Comparison of ENCODE assay signal across 8 cellular contexts in genomic region chr18:44680271-44681038, GRCh38. TPM values are rescaled to one million over a fixed set of nuclear protein-coding genes. Genes with fewer than 3 reads are reported as not detected.
DNase-seq lines count a peak whose midpoint lies in the region; ATAC-seq and TF ChIP-seq lines count a peak whose summit lies in the region.

SETBP1 (plus strand) TSS chr18:44680888; CDS start chr18:44701347, 20,459 bp downstream.

- POLR2A ChIA-PET in CD4-positive, alpha-beta memory T cell (lab: Charles Lee; ENCODE audit: partially characterized antibody), result no interaction called here
- POLR2A ChIA-PET in naive thymus-derived CD4-positive, alpha-beta T cell (lab: Charles Lee), result no interaction called here

- DNase-seq in CD4-positive, alpha-beta memory T cell, result peak in 1 of 5 donors; percentile 3
- DNase-seq in NCI-H2227 treated with DMSO at 0.1 percent for 48 hours (lab: John Stamatoyannopoulos, UW), result peak; percentile 62
- peak; percentile 70 to 73 for DNase-seq in activated T-cell treated with anti-CD3 and anti-CD28 coated beads, Interleukin-2, amount 50 U/mL, for 48 hours
- DNase-seq in fibroblast of the aortic adventitia (ENCODE audit: low read depth), result peak; percentile 70
- DNase-seq in naive thymus-derived CD4-positive, alpha-beta T cell, result peak in 3 of 9 donors; percentile 1 to 65 (median 11)
- DNase-seq in thoracic aorta (ENCODE audit: low spot score), result peak; percentile 51

- H3K4me3 Mint-ChIP-seq in CD4-positive, alpha-beta memory T cell, result peak within 1 kb of the TSS; percentile 81 to 93 (median 86)
- H3K4me3 Mint-ChIP-seq in naive thymus-derived CD4-positive, alpha-beta T cell, result peak within 1 kb of the TSS in 9 of 10 donors; percentile 62 to 85 (median 79)

- intact Hi-C loops in CD4-positive, alpha-beta memory T cell (cut with micrococcal nuclease), result loop anchor here (5.0 kb wide), 1 partner anchor 47 kb away; no protein-coding TSS in a partner anchor
- intact Hi-C loops in naive thymus-derived CD4-positive, alpha-beta T cell (cut with micrococcal nuclease), result loop anchor here in 1 of 2 donors (1.0 kb wide), 2 partner anchors 45 to 156 kb away; no protein-coding TSS in a partner anchor

- ATAC-seq in GM21576 (IDR thresholded peaks at IDR 0.05; ENCODE audit: unreplicated experiment) (peak; percentile 17), thoracic aorta (ENCODE audit: insufficient number of reproducible peaks, low FRiP score, low read depth) (peak; percentile 21), GM21447 (IDR thresholded peaks at IDR 0.05; ENCODE audit: unreplicated experiment) (no peak)
- peak; percentile 13 for ATAC-seq in naive thymus-derived CD4-positive, alpha-beta T cell

- peak within 1 kb of the TSS in 2 of 7 donors; percentile 48 to 55 for H3K27ac Mint-ChIP-seq in CD4-positive, alpha-beta memory T cell
- peak within 1 kb of the TSS in 2 of 9 donors; percentile 21 to 70 for H3K27ac Mint-ChIP-seq in naive thymus-derived CD4-positive, alpha-beta T cell

- no peak within 1 kb of the TSS for H3K4me3 ChIP-seq in CD4-positive, alpha-beta memory T cell (ENCODE audit: low read length in 2 of 2)
- peak within 1 kb of the TSS; percentile 76 for H3K4me3 ChIP-seq in fibroblast of the aortic adventitia (ENCODE audit: low read depth, low read length)
- H3K4me3 ChIP-seq in naive thymus-derived CD4-positive, alpha-beta T cell (ENCODE audit: low read length), result peak within 1 kb of the TSS; percentile 43
- H3K4me3 ChIP-seq in thoracic aorta, result peak within 1 kb of the TSS; percentile 79

- H3K9me3 Mint-ChIP-seq in CD4-positive, alpha-beta memory T cell, result no peaks in the 10 kb centered on the region
- peaks cover 0 to 7% (median 0%) of the 10 kb centered on the region in 11 donors for H3K9me3 Mint-ChIP-seq in naive thymus-derived CD4-positive, alpha-beta T cell

- no peak within 1 kb of the TSS for H3K27ac ChIP-seq in CD4-positive, alpha-beta memory T cell (ENCODE audit: low read depth, low read length)
- H3K27ac ChIP-seq in naive thymus-derived CD4-positive, alpha-beta T cell (ENCODE audit: low read depth, low read length), result no peak within 1 kb of the TSS
- H3K27ac ChIP-seq in thoracic aorta, result peak within 1 kb of the TSS; percentile 78 to 97

- TF ChIP-seq CTCF in fibroblast of the aortic adventitia (IDR thresholded peaks at IDR 0.05; ENCODE audit: insufficient read depth, low read length), result peak; percentile 2
- TF ChIP-seq CTCF in thoracic aorta (IDR thresholded peaks at IDR 0.05), result peak; percentile 19

- peaks cover 13 to 18% of the 10 kb centered on the region in 2 donors for H3K27me3 Mint-ChIP-seq in CD4-positive, alpha-beta memory T cell
- H3K27me3 Mint-ChIP-seq in naive thymus-derived CD4-positive, alpha-beta T cell, result peaks cover 16 to 34% (median 20%) of the 10 kb centered on the region in 5 donors

- H3K4me1 Mint-ChIP-seq in CD4-positive, alpha-beta memory T cell, result peaks cover 0 to 8% (median 3%) of the 10 kb centered on the region in 4 donors
- H3K4me1 Mint-ChIP-seq in naive thymus-derived CD4-positive, alpha-beta T cell, result peaks cover 0 to 12% (median 7%) of the 10 kb centered on the region in 7 donors

- CTCF ChIA-PET in CD4-positive, alpha-beta memory T cell (lab: Charles Lee; ENCODE audit: partially characterized antibody), result interaction anchor here (1.8 kb wide), 1 partner anchor 14 kb away, joined by 12 read pairs; no protein-coding TSS in a partner anchor
- CTCF ChIA-PET in naive thymus-derived CD4-positive, alpha-beta T cell (lab: Charles Lee), result no interaction called here

- H3K27me3 ChIP-seq in CD4-positive, alpha-beta memory T cell (ENCODE audit: insufficient read depth, low read length), result peaks cover 6% of the 10 kb centered on the region
- H3K27me3 ChIP-seq in naive thymus-derived CD4-positive, alpha-beta T cell (ENCODE audit: control insufficient read depth in 2 of 2, insufficient read depth in 2 of 2, low read length in 2 of 2), result peaks cover 0 to 9% of the 10 kb centered on the region in 2 donors
- H3K27me3 ChIP-seq in thoracic aorta (replicated peaks; ENCODE audit: insufficient read depth), result no peaks in the 10 kb centered on the region

- H3K9me3 ChIP-seq in CD4-positive, alpha-beta memory T cell (ENCODE audit: control insufficient read depth in 1 of 2, low read length in 2 of 2), result no peaks in the 10 kb centered on the region
- no peaks in the 10 kb centered on the region for H3K9me3 ChIP-seq in naive thymus-derived CD4-positive, alpha-beta T cell (ENCODE audit: control insufficient read depth in 2 of 3, low read length in 3 of 3)
- H3K9me3 ChIP-seq in thoracic aorta, result no peaks in the 10 kb centered on the region

- H3K36me3 ChIP-seq in CD4-positive, alpha-beta memory T cell (ENCODE audit: insufficient read depth, low read length), result no peaks in the 10 kb centered on the region
- H3K36me3 ChIP-seq in naive thymus-derived CD4-positive, alpha-beta T cell (ENCODE audit: control insufficient read depth in 2 of 3, insufficient read depth in 3 of 3, low read length in 3 of 3), result no peaks in the 10 kb centered on the region
- no peaks in the 10 kb centered on the region for H3K36me3 ChIP-seq in thoracic aorta

- no peaks in the 10 kb centered on the region for H3K36me3 Mint-ChIP-seq in CD4-positive, alpha-beta memory T cell
- H3K36me3 Mint-ChIP-seq in naive thymus-derived CD4-positive, alpha-beta T cell, result no peaks in the 10 kb centered on the region

- H3K4me1 ChIP-seq in CD4-positive, alpha-beta memory T cell (ENCODE audit: insufficient read depth, low read length), result peaks cover 11% of the 10 kb centered on the region
- peaks cover 0 to 8% of the 10 kb centered on the region in 2 donors for H3K4me1 ChIP-seq in naive thymus-derived CD4-positive, alpha-beta T cell (ENCODE audit: control insufficient read depth in 2 of 2, insufficient read depth in 2 of 2, low read length in 2 of 2)
- H3K4me1 ChIP-seq in thoracic aorta (ENCODE audit: control insufficient read depth in 1 of 2, low read depth in 2 of 2), result peaks cover 4 to 24% of the 10 kb centered on the region in 2 donors

RNA-seq across cellular contexts. Expression of gene SETBP1, which starts in this region (rescaled TPM):
- under 1 TPM; 0.03 to 0.09 TPM for total RNA-seq in CD4-positive, alpha-beta memory T cell
- under 1 TPM in 1 of 2 donors, not detected in 1; 0.21 TPM for polyA plus RNA-seq in CD4-positive, alpha-beta memory T cell
- total RNA-seq in fibroblast of the aortic adventitia (ENCODE audit: low replicate concordance) (10.5 and 15.0 TPM in 2 replicates), thoracic aorta (10 to 100 TPM; 39.3 to 50.2 TPM)
- total RNA-seq in naive thymus-derived CD4-positive, alpha-beta T cell, result 10 to 100 TPM in 1 of 5 experiments, 1 to 10 TPM in 2, under 1 TPM in 2; 0.08 to 12.5 (median 2.5) TPM
- polyA plus RNA-seq in naive thymus-derived CD4-positive, alpha-beta T cell, result not detected

Comparison
In these comparisons a context has a peak if more than half of its experiments do, and no peak if none do; other contexts are left out.
1. H3K27ac ChIP-seq: peak in thoracic aorta (2 of 2); none in CD4-positive, alpha-beta memory T cell (single experiment) and naive thymus-derived CD4-positive, alpha-beta T cell (single experiment).
2. H3K4me3 ChIP-seq: peak in fibroblast of the aortic adventitia (single experiment), naive thymus-derived CD4-positive, alpha-beta T cell (single experiment) and thoracic aorta (single experiment); none in CD4-positive, alpha-beta memory T cell (0 of 2).